Comparison of ENCODE assay signal across 13 cellular contexts in the genomic region with DNA sequence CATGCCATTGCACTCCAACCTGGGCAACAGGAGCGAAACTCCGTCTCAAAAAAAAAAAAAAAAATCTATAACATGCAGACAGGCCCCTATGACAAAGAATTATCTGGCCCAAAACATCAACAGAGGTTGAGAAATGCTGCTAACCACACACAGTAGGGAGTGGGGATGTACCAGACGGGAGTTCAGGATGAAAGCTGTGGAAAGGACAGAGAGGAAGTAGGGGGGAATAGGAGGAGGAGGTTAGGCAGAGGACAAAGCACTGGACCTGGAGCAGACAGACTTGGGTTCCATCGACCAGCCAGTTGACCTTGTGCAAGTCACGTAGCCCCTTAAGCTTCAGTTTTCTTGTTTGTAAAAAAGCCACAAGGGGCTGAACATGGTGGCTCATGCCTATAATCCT. TPM values are rescaled to one million over a fixed set of nuclear protein-coding genes. Genes with fewer than 3 reads are reported as not detected.
"Had no signal": no experiment of that assay in that cellular context is flagged by ENCODE, and none has a peak within 500 bp of the region (broad histone marks: within the 10 kb centered on the region; RNA-seq: fewer than 3 reads in every experiment).

No MANE protein-coding gene starts in this region.

- H3K27ac ChIP-seq: lower lobe of right lung, psoas muscle, tibial artery, uterus had no signal

- ATAC-seq: activated CD4-positive, CD25-positive, alpha-beta regulatory T cell treated with anti-CD3 and anti-CD28 coated beads, Interleukin-2, amount 50 U/mL, for 24 hours; effector memory CD8-positive, alpha-beta T cell; left colon; lower lobe of right lung; psoas muscle; sciatic nerve had no signal

- H3K4me1 ChIP-seq: lower lobe of right lung, psoas muscle, tibial artery, uterus had no signal

- DNase-seq: activated naive CD4-positive, alpha-beta T cell; activated naive CD8-positive, alpha-beta T cell treated with anti-CD3 and anti-CD28 coated beads, Interleukin-2, amount 10 ng/mL, durations not matched to agents 7 days and 5 days; effector memory CD8-positive, alpha-beta T cell; left colon; lower lobe of right lung; psoas muscle; stimulated activated CD4-positive, alpha-beta T cell treated with anti-CD3 and anti-CD28 coated beads, Interleukin-12 subunit alpha, Interleukin-12 subunit beta, amount 100 ng/mL, for 4 hours; stimulated activated CD4-positive, alpha-beta T cell treated with anti-CD3 and anti-CD28 coated beads, Interleukin-2, amount 100 ng/mL, for 24 hours; tibial artery; uterus had no signal

- H3K36me3 ChIP-seq: lower lobe of right lung, tibial artery, uterus had no signal

- H3K9me3 ChIP-seq: lower lobe of right lung, psoas muscle, tibial artery, uterus had no signal

- H3K4me3 ChIP-seq: lower lobe of right lung, psoas muscle, tibial artery, uterus had no signal

- H3K27me3 ChIP-seq: tibial artery, uterus had no signal

RNA-seq across cellular contexts. Expression of a gene that starts 12.5 kb away (rescaled TPM):
- polyA plus RNA-seq: neural cell had no signal
